Comparison of ENCODE assay signal across 13 cellular contexts in the genomic region with DNA sequence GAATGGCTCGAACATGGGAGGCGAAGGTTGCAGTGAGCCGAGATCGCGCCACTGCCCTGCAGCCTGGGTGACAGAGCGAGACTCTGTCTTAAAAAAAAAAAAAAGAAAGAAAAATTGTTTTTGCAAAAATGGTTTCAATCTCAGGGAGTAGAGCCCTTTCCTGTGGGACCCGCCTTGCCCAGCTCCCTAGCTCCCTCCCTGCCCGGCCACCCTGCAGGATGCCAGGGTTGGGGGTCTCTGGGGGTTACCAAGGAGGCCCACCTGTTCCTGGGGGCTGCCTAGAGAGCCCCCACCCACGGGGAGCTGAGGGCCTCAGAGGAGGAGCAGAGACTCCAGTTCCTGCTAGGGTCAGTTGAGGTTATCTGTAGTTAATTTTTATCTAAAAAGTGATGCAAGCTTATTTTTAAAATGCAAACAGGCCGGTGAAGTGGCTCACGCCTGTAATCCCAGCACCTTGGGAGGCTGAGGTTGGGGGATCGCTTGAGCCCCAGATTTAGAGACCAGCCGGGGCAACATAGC. TPM values are rescaled to one million over a fixed set of nuclear protein-coding genes. Genes with fewer than 3 reads are reported as not detected.
A peak's percentile ranks its signal among the peaks of the same experiment; 100 is the strongest.
DNase-seq lines count a peak whose midpoint lies in the region; ATAC-seq, FAIRE-seq and TF ChIP-seq lines count a peak whose summit lies in the region.
"Had no signal": no experiment of that assay in that cellular context is flagged by ENCODE, and none has a peak within 500 bp of the region (broad histone marks: within the 10 kb centered on the region; RNA-seq: fewer than 3 reads in every experiment).

No MANE protein-coding gene starts in this region.

- no peak for TF ChIP-seq CTCF in kidney (IDR thresholded peaks at IDR 0.05; ENCODE audit: borderline replicate concordance, extremely low read depth, insufficient read depth)
- TF ChIP-seq CTCF in HFFc6 (IDR thresholded peaks at IDR 0.05), result no peak
- TF ChIP-seq CTCF in CD14-positive monocyte (IDR thresholded peaks at IDR 0.05), result no peak

- peak overlapping the region; percentile 65 for H3K9ac ChIP-seq in BLaER1
- H3K9ac ChIP-seq in kidney (ENCODE audit: low read length in 2 of 2), result no peak overlapping the region

- intact Hi-C loops in kidney (cut with DNase I) (no loop called here), CD14-positive monocyte (cut with micrococcal nuclease) (no loop called here)

- H3K4me3 Mint-ChIP-seq in HFFc6, result no peak overlapping the region
- no peak overlapping the region for H3K4me3 Mint-ChIP-seq in CD14-positive monocyte
- H3K4me3 Mint-ChIP-seq: T-cell had no signal

- H3K36me3 ChIP-seq in BLaER1 (no peaks in the 10 kb centered on the region), kidney (ENCODE audit: control insufficient read depth in 1 of 2, insufficient read depth in 2 of 2, low read length in 2 of 2) (no peaks in the 10 kb centered on the region)

- no peaks in the 10 kb centered on the region for H3K36me3 Mint-ChIP-seq in HFFc6 (ENCODE audit: low read depth)
- H3K36me3 Mint-ChIP-seq in CD14-positive monocyte, result no peaks in the 10 kb centered on the region
- H3K36me3 Mint-ChIP-seq: T-cell had no signal

- H3K4me1 ChIP-seq in BLaER1, result peaks cover 76% of the 10 kb centered on the region
- H3K4me1 ChIP-seq in kidney (ENCODE audit: control insufficient read depth in 1 of 2, insufficient read depth in 1 of 2, low read depth in 1 of 2, low read length in 2 of 2), result peaks cover 0 to 2% of the 10 kb centered on the region in 2 donors

- no peaks in the 10 kb centered on the region for H3K9me3 Mint-ChIP-seq in HFFc6
- H3K9me3 Mint-ChIP-seq in CD14-positive monocyte, result peaks cover 0 to 5% (median 0%) of the 10 kb centered on the region in 7 donors
- H3K9me3 Mint-ChIP-seq: T-cell had no signal

- H4K20me1 ChIP-seq in BLaER1, result no peaks in the 10 kb centered on the region

- no peak for FAIRE-seq in kidney (lab: Jason Lieb, UNC)
- FAIRE-seq: small intestine had no signal

- no peaks in the 10 kb centered on the region for H3K9me3 ChIP-seq in BLaER1
- H3K9me3 ChIP-seq in kidney (ENCODE audit: control insufficient read depth in 1 of 2, low read length in 2 of 2), result no peaks in the 10 kb centered on the region

- H3K4me3 ChIP-seq in BLaER1 (peak overlapping the region; percentile 40; the same call in 1 of the 2 replicates), kidney (ENCODE audit: low read length in 2 of 2) (no peak overlapping the region)

- H3K27me3 Mint-ChIP-seq in HFFc6 (ENCODE audit: insufficient read depth) (peaks cover 3% of the 10 kb centered on the region), CD14-positive monocyte (ENCODE audit: low read depth in 3 of 3) (peaks cover 0 to 3% (median 1%) of the 10 kb centered on the region in 3 donors)
- H3K27me3 Mint-ChIP-seq: T-cell had no signal

- H3K27me3 ChIP-seq in BLaER1, result no peaks in the 10 kb centered on the region

- H3K4me1 Mint-ChIP-seq in HFFc6 (ENCODE audit: low read depth) (peaks cover 10% of the 10 kb centered on the region), CD14-positive monocyte (no peaks in the 10 kb centered on the region)

- no peak overlapping the region for H3K27ac Mint-ChIP-seq in HFFc6
- no peak overlapping the region for H3K27ac Mint-ChIP-seq in CD14-positive monocyte
- H3K27ac Mint-ChIP-seq: T-cell had no signal

- peak overlapping the region; percentile 84 for H3K4me2 ChIP-seq in BLaER1

- DNase-seq in kidney (peak; percentile 44), NCI-H2107 treated with DMSO at 0.1 percent for 48 hours (lab: John Stamatoyannopoulos, UW; ENCODE audit: unreplicated experiment) (no peak), HFFc6 (no peak), CD14-positive monocyte (ENCODE audit: low spot score) (no peak)
- DNase-seq: hippocampal formation; NK-92 treated with Interleukin-12 subunit alpha and Interleukin-12 subunit beta, amount 100 ng/mL, for 24 hours; small intestine; stimulated activated CD8-positive, alpha-beta memory T cell treated with anti-CD3 and anti-CD28 coated beads, Interleukin-4, amount 100 ng/mL, for 48 hours had no signal

- H3K27ac ChIP-seq in BLaER1 (peak overlapping the region; percentile 74), kidney (ENCODE audit: low read depth in 2 of 2, low read length in 2 of 2) (no peak overlapping the region)

- ATAC-seq in GM21367 (IDR thresholded peaks at IDR 0.05; ENCODE audit: unreplicated experiment) (peak; percentile 51), HG03175 (IDR thresholded peaks at IDR 0.05; ENCODE audit: unreplicated experiment) (peak; percentile 90), GM21447 (IDR thresholded peaks at IDR 0.05; ENCODE audit: unreplicated experiment) (no peak)
- ATAC-seq: T-cell had no signal

RNA-seq across cellular contexts. Expression of gene PLCXD1, which starts 18.7 kb away (rescaled TPM):
- total RNA-seq in kidney, result 11.0 TPM
- polyA plus RNA-seq in kidney (ENCODE audit: insufficient read depth, low read depth, low replicate concordance) (4.9 TPM), CD14-positive monocyte (1 to 10 TPM; 2.9 to 6.7 TPM)
- total RNA-seq in HFFc6 (2021; fragmentation: NEBNext Ultra II Directional; extraction: Animal tissue kit (Norgen Biotek cat#: 25700)), result 10 to 100 TPM; 23.4 to 30.6 (median 25.0) TPM

RNA-seq across cellular contexts. Expression of gene GTPBP6, which starts 56.1 kb away (rescaled TPM):
- total RNA-seq in kidney, result 50.1 TPM
- polyA plus RNA-seq in kidney (ENCODE audit: insufficient read depth, low read depth, low replicate concordance), result 61.9 TPM
- 10 to 100 TPM; 35.1 to 40.2 (median 37.4) TPM for total RNA-seq in HFFc6 (2021; fragmentation: NEBNext Ultra II Directional; extraction: Animal tissue kit (Norgen Biotek cat#: 25700))
- 10 to 100 TPM; 17.2 to 27.0 TPM for polyA plus RNA-seq in CD14-positive monocyte
